20 cellular contexts compared by ENCODE assay signal in the genomic region with DNA sequence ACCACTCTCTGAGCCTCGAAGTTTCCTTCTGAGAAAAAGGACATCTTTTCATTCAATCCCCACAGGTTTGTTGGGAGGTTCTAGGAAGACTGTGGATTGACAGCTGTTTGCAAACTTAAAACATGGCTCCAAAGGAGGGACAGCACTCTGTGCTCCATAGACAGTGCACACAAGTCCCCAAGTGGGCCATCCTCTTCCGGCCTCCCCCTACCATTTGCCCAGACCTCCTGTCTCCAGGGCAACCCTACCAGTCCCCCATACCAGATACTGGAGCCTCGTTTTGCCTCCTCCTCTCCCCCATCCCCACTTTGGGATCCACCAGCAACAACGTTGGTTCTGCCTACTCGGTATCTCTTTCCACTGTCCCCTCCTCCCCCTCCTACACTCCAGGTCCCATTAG. TPM values are rescaled to one million over a fixed set of nuclear protein-coding genes. Genes with fewer than 3 reads are reported as not detected.
DNase-seq lines count a peak whose midpoint lies in the region; ATAC-seq and TF ChIP-seq lines count a peak whose summit lies in the region.
"Had no signal": no experiment of that assay in that cellular context is flagged by ENCODE, and none has a peak within 500 bp of the region (broad histone marks: within the 10 kb centered on the region; RNA-seq: fewer than 3 reads in every experiment).

No MANE protein-coding gene starts in this region.

- H3K4me1 Mint-ChIP-seq in osteocyte (ENCODE audit: unreplicated experiment) = no peaks in the 10 kb centered on the region
- H3K4me1 Mint-ChIP-seq in endothelial cell (ENCODE audit: unreplicated experiment) = no peaks in the 10 kb centered on the region
- H3K4me1 Mint-ChIP-seq: B cell had no signal

- no peaks in the 10 kb centered on the region for H3K9me3 ChIP-seq in WERI-Rb-1 (ENCODE audit: severe bottlenecking)
- no peaks in the 10 kb centered on the region for H3K9me3 ChIP-seq in mucosa of descending colon
- H3K9me3 ChIP-seq: A549; BLaER1 treated with 17β-estradiol and CSF1 and Interleukin-3, amounts not matched to agents 10 nM and 100 nM had no signal

- no peak for TF ChIP-seq CTCF in WERI-Rb-1 (IDR thresholded peaks at IDR 0.05; ENCODE audit: low read depth, low read length)
- TF ChIP-seq CTCF in osteocyte (IDR thresholded peaks at IDR 0.05) = no peak
- TF ChIP-seq CTCF in endothelial cell (IDR thresholded peaks at IDR 0.05; ENCODE audit: unreplicated experiment) = no peak
- no peak for TF ChIP-seq CTCF in mucosa of descending colon (IDR thresholded peaks at IDR 0.05)

- H3K9me3 Mint-ChIP-seq in osteocyte (ENCODE audit: unreplicated experiment) (no peaks in the 10 kb centered on the region), endothelial cell (ENCODE audit: unreplicated experiment) (no peaks in the 10 kb centered on the region)
- H3K9me3 Mint-ChIP-seq: CD4-positive, alpha-beta T cell; CD8-positive, alpha-beta T cell had no signal

- H3K4me3 Mint-ChIP-seq in osteocyte (ENCODE audit: unreplicated experiment) (no peak overlapping the region), endothelial cell (ENCODE audit: unreplicated experiment) (no peak overlapping the region)
- H3K4me3 Mint-ChIP-seq: B cell; CD4-positive, alpha-beta T cell; CD8-positive, alpha-beta T cell had no signal

- H3K4me3 ChIP-seq in WERI-Rb-1 (ENCODE audit: low read depth, low read length) = no peak overlapping the region
- no peak overlapping the region for H3K4me3 ChIP-seq in mucosa of descending colon
- H3K4me3 ChIP-seq: A549; BLaER1 treated with 17β-estradiol and CSF1 and Interleukin-3, amounts not matched to agents 10 nM and 100 nM had no signal

- H3K27ac ChIP-seq in WERI-Rb-1 = peak overlapping the region; percentile 47
- H3K27ac ChIP-seq: 22Rv1; A549; BLaER1 treated with 17β-estradiol and CSF1 and Interleukin-3, amounts not matched to agents 10 nM and 100 nM; C4-2B had no signal

- DNase-seq in cardiac septum (ENCODE audit: low spot score) (peak; percentile 19), Right ventricle myocardium inferior (ENCODE audit: missing footprints) (no peak), WERI-Rb-1 (no peak), osteocyte (ENCODE audit: extremely low spot score, unreplicated experiment) (peak; percentile 69), endothelial cell (ENCODE audit: low spot score) (no peak), HUDEP-2 (lab: John Stamatoyannopoulos, UW; ENCODE audit: unreplicated experiment in 76 of 76) (no peak), mucosa of descending colon (no peak)
- DNase-seq: AML-193; Calu3; CD4-positive, alpha-beta T cell; DND-41; EL; GDM1 had no signal

- no peaks in the 10 kb centered on the region for H3K27me3 ChIP-seq in WERI-Rb-1 (ENCODE audit: insufficient read depth, low read depth, severe bottlenecking)

- H3K36me3 Mint-ChIP-seq in osteocyte (ENCODE audit: unreplicated experiment) (no peaks in the 10 kb centered on the region), endothelial cell (ENCODE audit: low read depth, unreplicated experiment) (peaks cover 9% of the 10 kb centered on the region)
- H3K36me3 Mint-ChIP-seq: CD8-positive, alpha-beta T cell had no signal

- H3K4me1 ChIP-seq in mucosa of descending colon (ENCODE audit: low read depth) = no peaks in the 10 kb centered on the region
- H3K4me1 ChIP-seq: A549; BLaER1 treated with 17β-estradiol and CSF1 and Interleukin-3, amounts not matched to agents 10 nM and 100 nM; Caco-2 had no signal

- H3K27ac Mint-ChIP-seq in osteocyte (ENCODE audit: unreplicated experiment) (no peak overlapping the region), endothelial cell (ENCODE audit: unreplicated experiment) (no peak overlapping the region)
- H3K27ac Mint-ChIP-seq: B cell; CD4-positive, alpha-beta T cell; CD8-positive, alpha-beta T cell had no signal

- H3K36me3 ChIP-seq in WERI-Rb-1 = no peaks in the 10 kb centered on the region
- no peaks in the 10 kb centered on the region for H3K36me3 ChIP-seq in mucosa of descending colon (ENCODE audit: low read depth)
- H3K36me3 ChIP-seq: BLaER1 treated with 17β-estradiol and CSF1 and Interleukin-3, amounts not matched to agents 10 nM and 100 nM had no signal

- peaks cover 72% of the 10 kb centered on the region for H3K27me3 Mint-ChIP-seq in osteocyte (ENCODE audit: unreplicated experiment)
- H3K27me3 Mint-ChIP-seq in endothelial cell (ENCODE audit: unreplicated experiment) = no peaks in the 10 kb centered on the region

- ATAC-seq in Right ventricle myocardium inferior (no peak), mucosa of descending colon (no peak)
- ATAC-seq: A549; CD8-positive, alpha-beta T cell had no signal

- intact Hi-C loops in cardiac septum (cut with DNase I) = no loop called here
- intact Hi-C loops in Right ventricle myocardium inferior (cut with DNase I) = no loop called here
- intact Hi-C loops in mucosa of descending colon (cut with DNase I, micrococcal nuclease) = no loop called here

RNA-seq across cellular contexts. Expression of gene DLGAP4, which starts 8.5 kb away (rescaled TPM):
- total RNA-seq in cardiac septum (95.2 TPM), Right ventricle myocardium inferior (46.3 TPM), osteocyte (125 and 134 TPM in 2 replicates), endothelial cell (ENCODE audit: unreplicated experiment) (172 TPM), mucosa of descending colon (10 to 100 TPM; 40.0 to 66.3 (median 43.5) TPM)

Comparison
In these comparisons a context has a peak if more than half of its experiments do, and no peak if none do; other contexts are left out.
1. DNase-seq: peak in cardiac septum (single experiment) and osteocyte (single experiment); none in Right ventricle myocardium inferior (single experiment), WERI-Rb-1 (single experiment), endothelial cell (single experiment), HUDEP-2 (0 of 76) and mucosa of descending colon (0 of 3).